In the genomic region with DNA sequence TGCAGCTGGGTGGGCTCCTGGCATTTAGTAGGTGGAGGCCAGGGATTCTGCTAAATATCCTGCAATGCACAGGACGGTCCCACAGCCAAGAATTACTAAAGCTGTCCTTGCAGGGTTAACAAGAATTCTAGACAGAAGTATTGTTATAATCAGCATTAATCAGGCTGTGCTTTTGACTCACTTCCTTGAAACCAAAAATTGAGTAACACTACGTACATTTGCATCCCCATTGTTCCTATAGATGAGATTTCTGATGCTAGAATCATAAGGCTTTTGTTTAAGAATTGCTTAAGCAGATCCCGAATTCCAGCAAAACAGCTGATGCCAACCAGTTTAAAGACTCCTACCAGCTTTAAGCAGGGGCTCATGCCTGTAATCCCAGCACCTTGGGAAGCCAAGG, we compare ENCODE assay signal across 17 cellular contexts. TPM values are rescaled to one million over a fixed set of nuclear protein-coding genes. Genes with fewer than 3 reads are reported as not detected.
"Had no signal": no experiment of that assay in that cellular context is flagged by ENCODE, and none has a peak within 500 bp of the region (broad histone marks: within the 10 kb centered on the region; RNA-seq: fewer than 3 reads in every experiment).

No MANE protein-coding gene starts in this region.

- H3K36me3 ChIP-seq: gastrocnemius medialis, lower lobe of right lung, neutrophil, pancreas, right lobe of liver, tibial nerve had no signal

- H3K4me1 ChIP-seq: pancreas had no signal

- H3K4me3 ChIP-seq: gastrocnemius medialis, lower lobe of right lung, pancreas, right lobe of liver, tibial nerve had no signal

- H3K27ac ChIP-seq: gastrocnemius medialis, lower lobe of right lung, neutrophil, pancreas, right lobe of liver, tibial nerve had no signal

- H3K9me3 ChIP-seq: gastrocnemius medialis, lower lobe of right lung, neutrophil, pancreas, right lobe of liver, tibial nerve had no signal

- FAIRE-seq: astrocyte, keratinocyte, pancreas, small intestine, urothelium cell line had no signal

RNA-seq across cellular contexts. Expression of a gene that starts 11.4 kb away (rescaled TPM):
- total RNA-seq: activated CD4-positive, alpha-beta T cell treated with anti-CD3 and anti-CD28 coated beads, Interleukin-2, amount 10 ng/mL, durations not matched to agents 24 days and 14 days; activated CD8-positive, alpha-beta T cell treated with anti-CD3 and anti-CD28 coated beads, Interleukin-2, amount 10 ng/mL, durations not matched to agents 7 days and 5 days; activated T-cell treated with anti-CD3 and anti-CD28 coated beads, Interleukin-2, amount 50 U/mL, for 4 hours; astrocyte; cardiac septum; dermis blood vessel endothelial cell; fibroblast of lung; gastrocnemius medialis; lower lobe of right lung; natural killer cell; pancreas; right lobe of liver; tibial nerve had no signal
- polyA plus RNA-seq: fibroblast of lung, keratinocyte, pancreas had no signal

RNA-seq across cellular contexts. Expression of a gene that starts 58.6 kb away (rescaled TPM):
- total RNA-seq: activated CD4-positive, alpha-beta T cell treated with anti-CD3 and anti-CD28 coated beads, Interleukin-2, amount 10 ng/mL, durations not matched to agents 24 days and 14 days; activated CD8-positive, alpha-beta T cell treated with anti-CD3 and anti-CD28 coated beads, Interleukin-2, amount 10 ng/mL, durations not matched to agents 7 days and 5 days; activated T-cell treated with anti-CD3 and anti-CD28 coated beads, Interleukin-2, amount 50 U/mL, for 4 hours; cardiac septum; dermis blood vessel endothelial cell; fibroblast of lung; gastrocnemius medialis; natural killer cell; pancreas; right lobe of liver; tibial nerve had no signal
- polyA plus RNA-seq: fibroblast of lung, keratinocyte, pancreas had no signal
